ENCODE assay signal across 9 cellular contexts in genomic region chr15:87744815-87745214, GRCh38.
"Had no signal": no experiment of that assay in that cellular context is flagged by ENCODE, and none has a peak within 500 bp of the region (broad histone marks: within the 10 kb centered on the region; RNA-seq: fewer than 3 reads in every experiment).

No MANE protein-coding gene starts in this region.

- H3K4me3 ChIP-seq: GM23338, HAP-1 had no signal

- H3K4me1 Mint-ChIP-seq: GM23338, IgD-negative memory B cell had no signal

- H3K27ac Mint-ChIP-seq: GM23338, HFFc6, IgD-negative memory B cell had no signal

- H3K36me3 Mint-ChIP-seq: IgD-negative memory B cell had no signal

- H3K4me3 Mint-ChIP-seq: GM23338, HFFc6, IgD-negative memory B cell had no signal

- H2AFZ ChIP-seq: GM23338 had no signal

- H3K9me3 Mint-ChIP-seq: GM23338, HFFc6, IgD-negative memory B cell had no signal

- DNase-seq: H7, HFFc6 had no signal

- ATAC-seq: GM23338, HCT116, HepG2 had no signal

- FAIRE-seq: H1, HepG2 had no signal

- H3K36me3 ChIP-seq: HAP-1 had no signal

- H3K27me3 Mint-ChIP-seq: IgD-negative memory B cell had no signal

- H3K4me2 ChIP-seq: GM23338 had no signal

- H3K27ac ChIP-seq: HL-60 had no signal

- H3K4me1 ChIP-seq: HAP-1 had no signal
